In the genomic region with DNA sequence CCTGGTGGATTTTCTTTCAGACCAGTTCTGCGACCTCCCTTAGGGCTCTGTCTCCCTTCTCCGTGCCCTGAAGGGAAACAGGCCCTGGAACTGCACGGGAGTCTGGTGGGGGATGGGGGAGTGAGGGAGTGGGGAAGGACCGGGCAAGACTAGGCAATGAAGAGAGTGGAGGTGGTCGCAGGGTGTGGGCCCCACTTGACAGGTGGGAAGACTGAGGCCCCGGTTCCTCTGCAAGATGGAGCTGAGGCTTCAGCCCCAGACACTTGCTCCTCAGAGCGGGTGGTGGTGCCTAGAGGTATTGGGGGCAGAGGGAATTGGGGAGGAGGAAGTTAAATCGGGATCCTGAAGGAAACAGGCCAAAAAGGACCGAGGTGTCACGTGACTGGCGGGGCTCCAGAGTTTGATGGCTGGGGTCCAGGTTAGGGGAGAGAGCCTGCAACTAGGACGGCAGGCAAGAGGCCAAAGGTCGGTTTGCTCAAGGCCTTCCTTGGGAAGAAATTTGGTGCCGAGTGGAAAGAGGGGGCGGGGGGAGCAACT, we compare ENCODE assay signal across 8 cellular contexts. TPM values are rescaled to one million over a fixed set of nuclear protein-coding genes. Genes with fewer than 3 reads are reported as not detected.
A peak's percentile ranks its signal among the peaks of the same experiment; 100 is the strongest.
DNase-seq lines count a peak whose midpoint lies in the region; ATAC-seq and TF ChIP-seq lines count a peak whose summit lies in the region.

No MANE protein-coding gene starts in this region.

- 2 to 11% (median 7%) methylated on average over 13 to 15 of the region's 15 CpGs for WGBS in adrenal gland, 4 donors
- 12% methylated on average over 15 of the region's 15 CpGs for WGBS in right cardiac atrium

- no peak overlapping the region for H3K9ac ChIP-seq in HUES48 (ENCODE audit: low read depth, low read length)

- no peak overlapping the region for H3K4me3 Mint-ChIP-seq in endothelial cell (ENCODE audit: unreplicated experiment)

- intact Hi-C loops in adrenal gland (cut with DNase I) (no loop called here), right cardiac atrium (cut with DNase I) (no loop called here)

- H3K27ac Mint-ChIP-seq in endothelial cell (ENCODE audit: unreplicated experiment): no peak overlapping the region

- H3K9me3 ChIP-seq in HUES48 (ENCODE audit: control insufficient read depth, insufficient read depth, low read length) (no peaks in the 10 kb centered on the region), adrenal gland (replicated peaks in 1 of 3) (no peaks in the 10 kb centered on the region), right cardiac atrium (ENCODE audit: control insufficient read depth, low read length) (no peaks in the 10 kb centered on the region)

- H3K4me3 ChIP-seq in HUES48 (ENCODE audit: low read depth, low read length): peak overlapping the region; percentile 58
- peak overlapping the region in 2 of 4 donors; percentile 36 to 73 for H3K4me3 ChIP-seq in adrenal gland
- peak overlapping the region; percentile 80 for H3K4me3 ChIP-seq in right cardiac atrium (ENCODE audit: low read length)
- H3K4me3 ChIP-seq in retinal pigment epithelial cell (ENCODE audit: low read length): peak overlapping the region; percentile 61

- H3K36me3 Mint-ChIP-seq in endothelial cell (ENCODE audit: low read depth, unreplicated experiment): peaks cover 7% of the 10 kb centered on the region

- peak; percentile 42 to 55 for ATAC-seq in right cardiac atrium
- no peak for ATAC-seq in GM18520 (IDR thresholded peaks at IDR 0.05; ENCODE audit: unreplicated experiment)
- ATAC-seq in HG03469 (IDR thresholded peaks at IDR 0.05; ENCODE audit: unreplicated experiment): no peak

- H3K27ac ChIP-seq in HUES48 (ENCODE audit: low read depth, low read length) (no peak overlapping the region), adrenal gland (peak overlapping the region; percentile 58 to 92 (median 77)), right cardiac atrium (ENCODE audit: low read length) (peak overlapping the region; percentile 80)

- H3K27me3 ChIP-seq in HUES48 (ENCODE audit: control insufficient read depth, insufficient read depth, low read length): peaks cover 21% of the 10 kb centered on the region
- H3K27me3 ChIP-seq in adrenal gland: no peaks in the 10 kb centered on the region
- H3K27me3 ChIP-seq in right cardiac atrium (ENCODE audit: control insufficient read depth, insufficient read depth): no peaks in the 10 kb centered on the region

- TF ChIP-seq POLR2A in adrenal gland (IDR thresholded peaks at IDR 0.05): peak in 1 of 2 donors; percentile 2

- no peaks in the 10 kb centered on the region for H3K36me3 ChIP-seq in HUES48 (ENCODE audit: control insufficient read depth, insufficient read depth, low read length)
- peaks cover 0 to 12% of the 10 kb centered on the region in 2 donors for H3K36me3 ChIP-seq in adrenal gland (replicated peaks in 1 of 2)

- DNase-seq in adrenal gland (peak; percentile 95 to 98 (median 97)), right cardiac atrium (peak; percentile 93 to 98 (median 97)), retinal pigment epithelial cell (ENCODE audit: low read depth) (no peak), endothelial cell (ENCODE audit: low spot score) (no peak), superior temporal gyrus (ENCODE audit: extremely low spot score) (no peak)

- peaks cover 10% of the 10 kb centered on the region for H3K27me3 Mint-ChIP-seq in endothelial cell (ENCODE audit: unreplicated experiment)

- H3K4me1 ChIP-seq in HUES48 (ENCODE audit: control insufficient read depth, insufficient read depth, low read length) (peaks cover 9% of the 10 kb centered on the region), adrenal gland (replicated peaks in 1 of 2) (peaks cover 37 to 61% of the 10 kb centered on the region in 2 donors), right cardiac atrium (ENCODE audit: control insufficient read depth, insufficient read depth, low read length) (peaks cover 5% of the 10 kb centered on the region)

- no peaks in the 10 kb centered on the region for H3K9me3 Mint-ChIP-seq in endothelial cell (ENCODE audit: unreplicated experiment)

- TF ChIP-seq CTCF in adrenal gland (IDR thresholded peaks at IDR 0.05) (no peak), retinal pigment epithelial cell (conservative IDR thresholded peaks at IDR 0.05; ENCODE audit: low read depth, low read length) (no peak), endothelial cell (IDR thresholded peaks at IDR 0.05; ENCODE audit: unreplicated experiment) (no peak)

- peaks cover 31% of the 10 kb centered on the region for H3K4me1 Mint-ChIP-seq in endothelial cell (ENCODE audit: unreplicated experiment)

RNA-seq across cellular contexts. Expression of a gene that starts 0.6 kb away (rescaled TPM):
- total RNA-seq in adrenal gland: 100 to 1,000 TPM in 7 of 8 donors, 10 to 100 TPM in 1; 83.1 to 261 (median 176) TPM
- polyA plus RNA-seq in adrenal gland: 100 to 1,000 TPM in 2 of 3 donors, 10 to 100 TPM in 1; 51.5 to 281 (median 260) TPM
- 10 to 100 TPM; 20.1 to 24.9 (median 21.0) TPM for total RNA-seq in right cardiac atrium
- 22.1 TPM for polyA plus RNA-seq in right cardiac atrium
- total RNA-seq in endothelial cell (ENCODE audit: unreplicated experiment): 6.0 TPM

RNA-seq across cellular contexts. Expression of a gene that starts 20.6 kb away (rescaled TPM):
- 10 to 100 TPM; 13.3 to 34.9 (median 22.0) TPM for total RNA-seq in adrenal gland
- 10 to 100 TPM; 16.0 to 25.6 (median 21.2) TPM for polyA plus RNA-seq in adrenal gland
- total RNA-seq in right cardiac atrium: 10 to 100 TPM in 3 of 4 donors, 1 to 10 TPM in 1; 9.6 to 15.5 (median 15.1) TPM
- polyA plus RNA-seq in right cardiac atrium: 13.4 TPM
- total RNA-seq in endothelial cell (ENCODE audit: unreplicated experiment): 22.2 TPM

RNA-seq across cellular contexts. Expression of a gene that starts 21.9 kb away (rescaled TPM):
- total RNA-seq in adrenal gland (100 to 1,000 TPM in 5 of 8 donors, 10 to 100 TPM in 3; 59.1 to 148 (median 122) TPM), right cardiac atrium (10 to 100 TPM; 42.0 to 51.3 (median 46.3) TPM), endothelial cell (ENCODE audit: unreplicated experiment) (35.4 TPM)
- polyA plus RNA-seq in adrenal gland (100 to 1,000 TPM in 2 of 3 donors, 10 to 100 TPM in 1; 49.7 to 133 (median 117) TPM), right cardiac atrium (38.4 TPM)

RNA-seq across cellular contexts. Expression of a gene that starts 22.5 kb away (rescaled TPM):
- total RNA-seq in adrenal gland (100 to 1,000 TPM; 138 to 249 (median 184) TPM), right cardiac atrium (100 to 1,000 TPM in 1 of 4 donors, 10 to 100 TPM in 3; 63.8 to 104 (median 73.0) TPM), endothelial cell (ENCODE audit: unreplicated experiment) (203 TPM)
- polyA plus RNA-seq in adrenal gland (100 to 1,000 TPM in 1 of 3 donors, 10 to 100 TPM in 2; 75.8 to 140 (median 77.4) TPM), right cardiac atrium (51.1 TPM)

RNA-seq across cellular contexts. Expression of a gene that starts 38.8 kb away (rescaled TPM):
- total RNA-seq in adrenal gland (10 to 100 TPM; 14.0 to 18.7 (median 16.4) TPM), right cardiac atrium (10 to 100 TPM in 3 of 4 donors, 1 to 10 TPM in 1; 9.2 to 12.0 (median 11.7) TPM), endothelial cell (ENCODE audit: unreplicated experiment) (40.6 TPM)
- polyA plus RNA-seq in adrenal gland (10 to 100 TPM in 2 of 3 donors, 1 to 10 TPM in 1; 7.4 to 14.6 (median 12.4) TPM), right cardiac atrium (6.4 TPM)

Comparison
In these comparisons a context has a peak if more than half of its experiments do, and no peak if none do; other contexts are left out.
1. DNase-seq: peak in adrenal gland (7 of 7) and right cardiac atrium (3 of 3); none in retinal pigment epithelial cell (single experiment), endothelial cell (single experiment) and superior temporal gyrus (single experiment).
2. ATAC-seq: peak in right cardiac atrium (2 of 2); none in GM18520 (single experiment) and HG03469 (single experiment).